ENCODE assay signal across 8 cellular contexts in the genomic region with DNA sequence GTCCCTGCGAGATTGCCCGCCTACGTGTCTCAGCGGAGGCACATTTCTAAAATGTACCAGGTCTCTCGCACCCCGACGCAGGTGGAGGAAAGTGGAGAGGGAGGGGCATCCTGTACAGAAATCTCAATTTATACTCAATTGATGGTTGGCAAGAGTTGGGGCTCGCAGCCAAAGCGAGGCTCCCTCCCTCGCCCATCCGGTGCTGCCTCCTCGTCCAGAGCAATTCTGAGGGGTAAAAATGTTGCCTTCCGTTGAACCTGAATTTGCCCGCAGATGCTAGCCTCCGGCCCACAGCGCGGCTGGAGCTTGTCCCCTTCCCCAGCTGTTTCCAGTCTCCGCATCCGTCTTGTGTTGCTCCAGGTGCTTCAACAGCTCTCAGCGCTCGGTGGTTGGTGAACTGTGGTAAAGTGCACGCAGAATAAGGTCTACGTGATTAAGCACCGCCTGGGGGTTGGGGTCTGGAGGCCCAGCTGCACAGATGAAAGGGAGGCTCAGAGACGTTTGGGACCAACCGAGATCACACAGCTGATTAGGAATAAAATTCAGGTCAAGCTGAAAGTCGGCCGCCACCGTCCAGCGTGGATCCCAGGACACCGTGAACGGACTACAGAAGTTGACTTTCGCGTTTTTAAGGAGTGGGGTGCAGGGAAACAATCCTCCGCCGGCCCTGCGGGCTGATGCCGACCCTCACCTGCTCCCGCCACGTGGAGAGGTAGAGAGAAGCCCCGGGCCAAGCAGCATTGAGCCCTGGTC. TPM values are rescaled to one million over a fixed set of nuclear protein-coding genes. Genes with fewer than 3 reads are reported as not detected.
A peak's percentile ranks its signal among the peaks of the same experiment; 100 is the strongest.
DNase-seq lines count a peak whose midpoint lies in the region; ATAC-seq and TF ChIP-seq lines count a peak whose summit lies in the region.

No MANE protein-coding gene starts in this region.

- H3K79me2 ChIP-seq in neural progenitor cell (ENCODE audit: low read depth): peaks cover 25% of the 10 kb centered on the region

- peak overlapping the region; percentile 99 for H3K27ac Mint-ChIP-seq in neural progenitor cell

- peaks cover 20% of the 10 kb centered on the region for H3K4me1 Mint-ChIP-seq in neural progenitor cell

- H3K27me3 ChIP-seq in SJCRH30 (no peaks in the 10 kb centered on the region), neural progenitor cell (peaks cover 53% of the 10 kb centered on the region)

- ATAC-seq in HG02610 (IDR thresholded peaks at IDR 0.05; ENCODE audit: unreplicated experiment) (peak; percentile 1), GM19452 (IDR thresholded peaks at IDR 0.05; ENCODE audit: unreplicated experiment) (no peak)

- DNase-seq in GM12865 (ENCODE audit: low read depth) (no peak), SJCRH30 (no peak), epithelial cell of prostate (ENCODE audit: low read depth, low spot score) (no peak), neural progenitor cell (ENCODE audit: low spot score) (peak; percentile 70), SKM-1 treated with dmso at 0.1 percent for 144 hours (lab: John Stamatoyannopoulos, UW; ENCODE audit: unreplicated experiment) (no peak), NCI-H1048 (lab: John Stamatoyannopoulos, UW) (no peak)

- H3K36me3 ChIP-seq in SJCRH30 (peaks cover 15% of the 10 kb centered on the region), neural progenitor cell (no peaks in the 10 kb centered on the region)

- H3K27ac ChIP-seq in SJCRH30: no peak overlapping the region
- H3K27ac ChIP-seq in epithelial cell of prostate: peak overlapping the region; percentile 82
- H3K27ac ChIP-seq in neural progenitor cell: no peak overlapping the region

- peak overlapping the region; percentile 1 for H2AFZ ChIP-seq in neural progenitor cell (replicated peaks)

- peaks cover 22% of the 10 kb centered on the region; the same call in 1 of the 2 replicates for H3K4me1 ChIP-seq in SJCRH30
- peaks cover 10% of the 10 kb centered on the region for H3K4me1 ChIP-seq in neural progenitor cell

- H3K4me3 ChIP-seq in GM12865 (ENCODE audit: low read depth, low read length) (peak overlapping the region; percentile 64), SJCRH30 (peak overlapping the region; percentile 18), neural progenitor cell (peak overlapping the region; percentile 90)

- H3K9me3 ChIP-seq in SJCRH30 (replicated peaks) (no peaks in the 10 kb centered on the region), neural progenitor cell (ENCODE audit: low read depth) (no peaks in the 10 kb centered on the region)

- H3K36me3 Mint-ChIP-seq in neural progenitor cell: peaks cover 9% of the 10 kb centered on the region

- H3K27me3 Mint-ChIP-seq in neural progenitor cell (ENCODE audit: insufficient read depth, low read depth): peaks cover 28% of the 10 kb centered on the region

- H3K9me3 Mint-ChIP-seq in neural progenitor cell: peaks cover 4% of the 10 kb centered on the region

- H4K20me1 ChIP-seq in neural progenitor cell (ENCODE audit: low read depth): peaks cover 36% of the 10 kb centered on the region

- H3K4me2 ChIP-seq in neural progenitor cell: peak overlapping the region; percentile 81

- TF ChIP-seq CTCF in GM12865 (IDR thresholded peaks at IDR 0.05; ENCODE audit: insufficient read depth, low read depth, low read length, missing control alignments) (no peak), neural progenitor cell (IDR thresholded peaks at IDR 0.05) (no peak)

- H3K4me3 Mint-ChIP-seq in neural progenitor cell: peak overlapping the region; percentile 97

- no peak overlapping the region for H3K9ac ChIP-seq in neural progenitor cell

- peaks cover 9% of the 10 kb centered on the region for H3F3A ChIP-seq in neural progenitor cell (ENCODE audit: low read depth)

RNA-seq across cellular contexts. Expression of a gene that starts 0.8 kb away (rescaled TPM):
- total RNA-seq in SJCRH30 (2014; rRNA removed; shearing (Covaris generic)): 47.0 and 50.5 TPM in 2 replicates
- total RNA-seq in neural progenitor cell (ENCODE audit: low replicate concordance): 25.2 and 43.5 TPM in 2 replicates

Comparison
In these comparisons a context has a peak if more than half of its experiments do, and no peak if none do; other contexts are left out.
1. H3K4me3 ChIP-seq: peak in every context shown above with its lines; median percentile 90 in neural progenitor cell; 64 in GM12865; 18 in SJCRH30.